8 cellular contexts compared by ENCODE assay signal in genomic region chr7:17941171-17941490, GRCh38. TPM values are rescaled to one million over a fixed set of nuclear protein-coding genes. Genes with fewer than 3 reads are reported as not detected.
DNase-seq lines count a peak whose midpoint lies in the region; ATAC-seq and TF ChIP-seq lines count a peak whose summit lies in the region.

No MANE protein-coding gene starts in this region.

- no CpG with 5 or more reads among the region's 5 CpGs for WGBS in iPS DF 6.9 (ENCODE audit: insufficient coverage, insufficient read length)

- CTCF ChIA-PET in AG04449 (lab: Yijun Ruan, JAX) (interaction anchor here (1.3 kb wide), 1 partner anchor 17 kb away, joined by 3 read pairs; no protein-coding TSS in a partner anchor), HEK293 (lab: Yijun Ruan, JAX) (interaction anchor here (0.7 kb wide), 1 partner anchor 55 kb away, joined by 3 read pairs; no protein-coding TSS in a partner anchor)
- CTCF ChIA-PET in activated CD8-positive, alpha-beta T cell treated with anti-CD3 and anti-CD28 coated beads, Interleukin-2, amount 10 ng/mL, durations not matched to agents 7 days and 5 days (lab: Charles Lee) = interaction anchor here (1.1 kb wide), 1 partner anchor 171 kb away, joined by 5 read pairs; no protein-coding TSS in a partner anchor

- no peaks in the 10 kb centered on the region; the same call in 1 of the 2 replicates for H3K4me1 ChIP-seq in HEK293 (ENCODE audit: control insufficient read depth, insufficient read depth, low read length)
- no peaks in the 10 kb centered on the region; the same call in 1 of the 2 replicates for H3K4me1 ChIP-seq in iPS DF 6.9 (ENCODE audit: control insufficient read depth, insufficient read depth, low read length)

- POLR2A ChIA-PET in AG04449 (lab: Yijun Ruan, JAX) (no interaction called here), HEK293 (lab: Yijun Ruan, JAX) (no interaction called here)
- POLR2A ChIA-PET in activated CD8-positive, alpha-beta T cell treated with anti-CD3 and anti-CD28 coated beads, Interleukin-2, amount 10 ng/mL, durations not matched to agents 7 days and 5 days (lab: Charles Lee) = no interaction called here

- peak overlapping the region; percentile 97 for H3K27ac Mint-ChIP-seq in activated CD8-positive, alpha-beta T cell treated with anti-CD3 and anti-CD28 coated beads, Interleukin-2, amount 10 ng/mL, durations not matched to agents 7 days and 5 days

- no peak for TF ChIP-seq CTCF in AG04449 (IDR thresholded peaks at IDR 0.05; ENCODE audit: insufficient read depth, low read length, missing control alignments)
- no peak for TF ChIP-seq CTCF in HEK293 (tag by site-specific recombination; IDR thresholded peaks at IDR 0.05)

- no peaks in the 10 kb centered on the region for H3K27me3 ChIP-seq in iPS DF 6.9 (ENCODE audit: control insufficient read depth, insufficient read depth, low read length)

- peaks cover 34% of the 10 kb centered on the region for H3K4me1 Mint-ChIP-seq in activated CD8-positive, alpha-beta T cell treated with anti-CD3 and anti-CD28 coated beads, Interleukin-2, amount 10 ng/mL, durations not matched to agents 7 days and 5 days (ENCODE audit: low read depth)

- no peak for DNase-seq in AG04449 (ENCODE audit: low read depth, low spot score)
- DNase-seq in activated CD8-positive, alpha-beta T cell treated with anti-CD3 and anti-CD28 coated beads, Interleukin-2, amount 10 ng/mL, durations not matched to agents 7 days and 5 days = no peak
- no peak for DNase-seq in iPS DF 6.9 (ENCODE audit: low read depth, low spot score)
- DNase-seq in activated gamma-delta T cell (lab: John Stamatoyannopoulos, UW) = no peak

- H3K9me3 ChIP-seq in HEK293 (ENCODE audit: control insufficient read depth, insufficient read depth, low read depth, low read length) (no peaks in the 10 kb centered on the region), iPS DF 6.9 (ENCODE audit: control insufficient read depth, insufficient read depth, low read length) (no peaks in the 10 kb centered on the region)

- no peaks in the 10 kb centered on the region for H3K9me3 Mint-ChIP-seq in activated CD8-positive, alpha-beta T cell treated with anti-CD3 and anti-CD28 coated beads, Interleukin-2, amount 10 ng/mL, durations not matched to agents 7 days and 5 days (ENCODE audit: insufficient read depth)

- peaks cover 13% of the 10 kb centered on the region for H3K36me3 Mint-ChIP-seq in activated CD8-positive, alpha-beta T cell treated with anti-CD3 and anti-CD28 coated beads, Interleukin-2, amount 10 ng/mL, durations not matched to agents 7 days and 5 days (ENCODE audit: low read depth)

- H3K36me3 ChIP-seq in HEK293 (ENCODE audit: control insufficient read depth in 2 of 2, insufficient read depth in 1 of 2, low read length in 2 of 2) (no peaks in the 10 kb centered on the region), iPS DF 6.9 (ENCODE audit: control insufficient read depth, insufficient read depth, low read length) (no peaks in the 10 kb centered on the region)

- peak overlapping the region; percentile 89 for H3K4me3 ChIP-seq in AG04449 (ENCODE audit: low read depth, low read length)
- H3K4me3 ChIP-seq in HEK293 (ENCODE audit: low read depth, low read length) = peak overlapping the region; percentile 97
- H3K4me3 ChIP-seq in iPS DF 6.9 (ENCODE audit: low read length) = peak overlapping the region; percentile 79; the same call in 1 of the 2 replicates
- peak overlapping the region; percentile 74 to 94 (median 91) for H3K4me3 ChIP-seq in skin epidermis

- no peaks in the 10 kb centered on the region for H3K27me3 Mint-ChIP-seq in activated CD8-positive, alpha-beta T cell treated with anti-CD3 and anti-CD28 coated beads, Interleukin-2, amount 10 ng/mL, durations not matched to agents 7 days and 5 days (ENCODE audit: low read depth)

- peak overlapping the region; percentile 92; the same call in 1 of the 2 replicates for H3K27ac ChIP-seq in HEK293 (ENCODE audit: extremely low read depth, low read depth, low read length)
- no peak overlapping the region for H3K27ac ChIP-seq in iPS DF 6.9 (ENCODE audit: low read length)
- H3K27ac ChIP-seq in skin epidermis = peak overlapping the region in 15 of 21 experiments; percentile 92 to 100 (median 98)

- H3K4me3 Mint-ChIP-seq in activated CD8-positive, alpha-beta T cell treated with anti-CD3 and anti-CD28 coated beads, Interleukin-2, amount 10 ng/mL, durations not matched to agents 7 days and 5 days = peak overlapping the region; percentile 93

- no peak for ATAC-seq in activated CD8-positive, alpha-beta T cell treated with anti-CD3 and anti-CD28 coated beads, Interleukin-2, amount 10 ng/mL, durations not matched to agents 7 days and 5 days
- ATAC-seq in HG02759 (IDR thresholded peaks at IDR 0.05; ENCODE audit: unreplicated experiment) (no peak), HG03342 (IDR thresholded peaks at IDR 0.05; ENCODE audit: unreplicated experiment) (no peak)

TF ChIP-seq in HEK293, 187 proteins besides CTCF, POLR2A, EP300 and RAD21 (continues in another document):
- TF ChIP-seq KLF7 (tag by site-specific recombination; IDR thresholded peaks at IDR 0.05; ENCODE audit: borderline replicate concordance) (no peak), SETDB1 (IDR thresholded peaks at IDR 0.05; ENCODE audit: insufficient read length, low read length) (no peak), ZNF324 (tag by site-specific recombination; IDR thresholded peaks at IDR 0.05) (no peak), ZSCAN23 (tag by site-specific recombination; IDR thresholded peaks at IDR 0.05) (no peak), ZFP37 (tag by site-specific recombination; IDR thresholded peaks at IDR 0.05) (no peak), ZNF26 (tag by site-specific recombination; IDR thresholded peaks at IDR 0.05) (no peak), ZNF660 (tag by site-specific recombination; IDR thresholded peaks at IDR 0.05) (no peak), ZBTB21 (tag by site-specific recombination; IDR thresholded peaks at IDR 0.05) (no peak), ZNF549 (tag by site-specific recombination; IDR thresholded peaks at IDR 0.05) (no peak), ZBTB1 (tag by site-specific recombination; IDR thresholded peaks at IDR 0.05) (no peak), ZNF529 (tag by site-specific recombination; IDR thresholded peaks at IDR 0.05; ENCODE audit: insufficient replicate concordance) (no peak), ZNF792 (tag by site-specific recombination; IDR thresholded peaks at IDR 0.05) (no peak), ZNF585B (tag by site-specific recombination; IDR thresholded peaks at IDR 0.05) (no peak), ZNF221 (tag by site-specific recombination; IDR thresholded peaks at IDR 0.05; ENCODE audit: borderline replicate concordance) (no peak), MYNN (tag by site-specific recombination; IDR thresholded peaks at IDR 0.05; ENCODE audit: borderline replicate concordance) (no peak)
- TF ChIP-seq, protein P1, sequence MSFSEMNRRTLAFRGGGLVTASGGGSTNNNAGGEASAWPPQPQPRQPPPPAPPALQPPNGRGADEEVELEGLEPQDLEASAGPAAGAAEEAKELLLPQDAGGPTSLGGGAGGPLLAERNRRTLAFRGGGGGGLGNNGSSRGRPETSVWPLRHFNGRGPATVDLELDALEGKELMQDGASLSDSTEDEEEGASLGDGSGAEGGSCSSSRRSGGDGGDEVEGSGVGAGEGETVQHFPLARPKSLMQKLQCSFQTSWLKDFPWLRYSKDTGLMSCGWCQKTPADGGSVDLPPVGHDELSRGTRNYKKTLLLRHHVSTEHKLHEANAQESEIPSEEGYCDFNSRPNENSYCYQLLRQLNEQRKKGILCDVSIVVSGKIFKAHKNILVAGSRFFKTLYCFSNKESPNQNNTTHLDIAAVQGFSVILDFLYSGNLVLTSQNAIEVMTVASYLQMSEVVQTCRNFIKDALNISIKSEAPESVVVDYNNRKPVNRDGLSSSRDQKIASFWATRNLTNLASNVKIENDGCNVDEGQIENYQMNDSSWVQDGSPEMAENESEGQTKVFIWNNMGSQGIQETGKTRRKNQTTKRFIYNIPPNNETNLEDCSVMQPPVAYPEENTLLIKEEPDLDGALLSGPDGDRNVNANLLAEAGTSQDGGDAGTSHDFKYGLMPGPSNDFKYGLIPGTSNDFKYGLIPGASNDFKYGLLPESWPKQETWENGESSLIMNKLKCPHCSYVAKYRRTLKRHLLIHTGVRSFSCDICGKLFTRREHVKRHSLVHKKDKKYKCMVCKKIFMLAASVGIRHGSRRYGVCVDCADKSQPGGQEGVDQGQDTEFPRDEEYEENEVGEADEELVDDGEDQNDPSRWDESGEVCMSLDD (tag by site-specific recombination; IDR thresholded peaks at IDR 0.05) = no peak

RNA-seq across cellular contexts. Expression of gene SNX13, which starts 0.8 kb away (rescaled TPM):
- 10 to 100 TPM; 24.2 to 24.5 TPM for total RNA-seq in activated CD8-positive, alpha-beta T cell treated with anti-CD3 and anti-CD28 coated beads, Interleukin-2, amount 10 ng/mL, durations not matched to agents 7 days and 5 days
